Comparison of ENCODE assay signal across 15 cellular contexts in genomic region chr4:120694973-120695372, GRCh38.
DNase-seq lines count a peak whose midpoint lies in the region; ATAC-seq and TF ChIP-seq lines count a peak whose summit lies in the region.
"Had no signal": no experiment of that assay in that cellular context is flagged by ENCODE, and none has a peak within 500 bp of the region (broad histone marks: within the 10 kb centered on the region; RNA-seq: fewer than 3 reads in every experiment).

No MANE protein-coding gene starts in this region.

- intact Hi-C loops in mucosa of descending colon (cut with DNase I, micrococcal nuclease) = no loop called here

- H3K4me3 ChIP-seq in brain microvascular endothelial cell (ENCODE audit: low read depth, low read length) = no peak overlapping the region
- H3K4me3 ChIP-seq in mucosa of descending colon = no peak overlapping the region
- H3K4me3 ChIP-seq: left ventricle myocardium inferior, uterus had no signal

- no peak overlapping the region for H3K27ac ChIP-seq in brain microvascular endothelial cell
- H3K27ac ChIP-seq: uterus had no signal

- ATAC-seq in mucosa of descending colon (peak; percentile 71), GM21515 (IDR thresholded peaks at IDR 0.05; ENCODE audit: unreplicated experiment) (no peak), HG03457 (IDR thresholded peaks at IDR 0.05; ENCODE audit: unreplicated experiment) (no peak)

- TF ChIP-seq CTCF in brain microvascular endothelial cell (IDR thresholded peaks at IDR 0.05; ENCODE audit: low read depth, low read length, missing control alignments) (no peak), mucosa of descending colon (IDR thresholded peaks at IDR 0.05) (no peak)

- H3K9me3 ChIP-seq in mucosa of descending colon = no peaks in the 10 kb centered on the region
- H3K9me3 ChIP-seq: left ventricle myocardium inferior, uterus had no signal

- H3K4me1 ChIP-seq in mucosa of descending colon (ENCODE audit: low read depth) = no peaks in the 10 kb centered on the region
- H3K4me1 ChIP-seq: uterus had no signal

- DNase-seq in COLO829 (ENCODE audit: low spot score) = peak; percentile 57
- peak; percentile 88 for DNase-seq in LoVo (ENCODE audit: low spot score)
- DNase-seq in brain microvascular endothelial cell = peak; percentile 62
- peak in 1 of 3 donors; percentile 71 for DNase-seq in mucosa of descending colon
- no peak for DNase-seq in stimulated activated CD4-positive, alpha-beta T cell treated with anti-CD3 and anti-CD28 coated beads, Interleukin-12 subunit alpha, Interleukin-12 subunit beta, amount 100 ng/mL, for 4 hours
- no peak for DNase-seq in middle frontal gyrus (ENCODE audit: extremely low spot score, low spot score)
- DNase-seq: activated CD4-positive, alpha-beta T cell treated with anti-CD3 and anti-CD28 coated beads, Interleukin-2, amount 50 U/mL, for 48 hours; activated naive CD8-positive, alpha-beta T cell treated with anti-CD3 and anti-CD28 coated beads, Interleukin-2, amount 10 ng/mL, durations not matched to agents 7 days and 5 days; CD4-positive, alpha-beta T cell; Kasumi-1; left ventricle myocardium inferior; retina; uterus had no signal

- no peaks in the 10 kb centered on the region for H3K27me3 ChIP-seq in brain microvascular endothelial cell (replicated peaks)
- H3K27me3 ChIP-seq: uterus had no signal

- in situ Hi-C loops in brain microvascular endothelial cell (cut with HindIII; ENCODE audit: low pct_ligation_motif_present, low sequenced_read_pairs) = no loop called here

- H3K36me3 ChIP-seq in brain microvascular endothelial cell (replicated peaks) (no peaks in the 10 kb centered on the region), mucosa of descending colon (ENCODE audit: low read depth) (no peaks in the 10 kb centered on the region)
- H3K36me3 ChIP-seq: left ventricle myocardium inferior, uterus had no signal

Comparison
In these comparisons a context has a peak if more than half of its experiments do, and no peak if none do; other contexts are left out.
1. DNase-seq: peak in COLO829 (single experiment), LoVo (single experiment) and brain microvascular endothelial cell (single experiment); none in stimulated activated CD4-positive, alpha-beta T cell treated with anti-CD3 and anti-CD28 coated beads, Interleukin-12 subunit alpha, Interleukin-12 subunit beta, amount 100 ng/mL, for 4 hours (single experiment) and middle frontal gyrus (single experiment).